ENCODE assay signal across 8 cellular contexts in the genomic region with DNA sequence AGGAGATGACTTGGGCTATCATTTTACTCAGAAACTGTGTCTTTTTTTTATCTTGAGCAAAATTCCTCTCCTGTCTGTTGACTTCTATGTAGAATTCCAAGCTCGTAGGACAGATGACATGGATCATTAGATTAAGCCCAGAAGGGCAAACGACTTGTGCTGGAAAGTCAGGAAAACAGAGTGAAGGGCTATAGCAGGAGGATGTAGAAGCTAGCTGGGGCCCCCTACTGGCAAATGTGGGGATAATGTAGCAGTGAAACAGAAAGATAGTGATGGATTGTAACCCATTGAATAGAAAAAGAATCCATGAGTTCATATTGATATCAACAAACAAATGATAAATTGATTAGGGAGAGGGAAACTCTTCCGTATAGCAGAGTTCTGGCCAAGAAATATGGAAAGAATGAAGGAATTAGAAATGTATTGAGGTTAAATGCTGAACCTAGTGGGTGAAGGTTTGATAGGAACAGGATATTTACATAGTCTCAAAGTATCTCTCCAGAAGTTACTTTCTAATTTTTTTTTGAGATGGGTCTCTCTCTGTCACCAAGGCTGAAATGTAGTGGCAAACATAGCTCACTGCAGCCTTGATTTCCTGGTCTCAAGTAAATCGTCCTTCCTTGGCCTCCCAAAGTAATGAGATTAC.
DNase-seq lines count a peak whose midpoint lies in the region; ATAC-seq and TF ChIP-seq lines count a peak whose summit lies in the region.

No MANE protein-coding gene starts in this region.

- intact Hi-C loops in mucosa of descending colon (cut with DNase I, micrococcal nuclease), result no loop called here

- H3K4me3 Mint-ChIP-seq in endothelial cell (ENCODE audit: unreplicated experiment), result no peak overlapping the region

- no peaks in the 10 kb centered on the region for H3K4me1 Mint-ChIP-seq in endothelial cell (ENCODE audit: unreplicated experiment)

- no peaks in the 10 kb centered on the region for H3K36me3 Mint-ChIP-seq in endothelial cell (ENCODE audit: low read depth, unreplicated experiment)

- no peak overlapping the region for H3K27ac ChIP-seq in SJCRH30

- H3K36me3 ChIP-seq in SJCRH30 (no peaks in the 10 kb centered on the region), mucosa of descending colon (ENCODE audit: low read depth) (no peaks in the 10 kb centered on the region)

- no peaks in the 10 kb centered on the region for H3K27me3 ChIP-seq in SJCRH30

- H3K4me1 ChIP-seq in SJCRH30, result no peaks in the 10 kb centered on the region
- no peaks in the 10 kb centered on the region for H3K4me1 ChIP-seq in mucosa of descending colon (ENCODE audit: low read depth)

- no peak overlapping the region for H3K27ac Mint-ChIP-seq in endothelial cell (ENCODE audit: unreplicated experiment)

- no peak overlapping the region for H3K4me3 ChIP-seq in SJCRH30
- H3K4me3 ChIP-seq in mucosa of descending colon, result no peak overlapping the region

- no peaks in the 10 kb centered on the region for H3K9me3 Mint-ChIP-seq in endothelial cell (ENCODE audit: unreplicated experiment)

- peaks cover 3% of the 10 kb centered on the region for H3K27me3 Mint-ChIP-seq in endothelial cell (ENCODE audit: unreplicated experiment)

- ATAC-seq in mucosa of descending colon, result peak; percentile 59
- no peak for ATAC-seq in GM21737 (IDR thresholded peaks at IDR 0.05; ENCODE audit: unreplicated experiment)
- no peak for ATAC-seq in HG03196 (IDR thresholded peaks at IDR 0.05; ENCODE audit: unreplicated experiment)

- H3K9me3 ChIP-seq in SJCRH30 (replicated peaks), result no peaks in the 10 kb centered on the region
- H3K9me3 ChIP-seq in mucosa of descending colon, result no peaks in the 10 kb centered on the region

- DNase-seq in AML-193 (lab: John Stamatoyannopoulos, UW) (peak; percentile 19 to 20), HT-29 (ENCODE audit: low spot score) (peak; percentile 46), SJCRH30 (peak; percentile 38 to 76), endothelial cell (ENCODE audit: low spot score) (peak; percentile 59), mucosa of descending colon (peak in 1 of 3 donors; percentile 54)

- TF ChIP-seq CTCF in GM12874 (IDR thresholded peaks at IDR 0.05; ENCODE audit: insufficient read depth, low read depth, low read length), result peak; percentile 82
- peak; percentile 61 for TF ChIP-seq CTCF in endothelial cell (IDR thresholded peaks at IDR 0.05; ENCODE audit: unreplicated experiment)
- TF ChIP-seq CTCF in mucosa of descending colon (IDR thresholded peaks at IDR 0.05), result peak; percentile 51
